8 cellular contexts compared by ENCODE assay signal in the genomic region with DNA sequence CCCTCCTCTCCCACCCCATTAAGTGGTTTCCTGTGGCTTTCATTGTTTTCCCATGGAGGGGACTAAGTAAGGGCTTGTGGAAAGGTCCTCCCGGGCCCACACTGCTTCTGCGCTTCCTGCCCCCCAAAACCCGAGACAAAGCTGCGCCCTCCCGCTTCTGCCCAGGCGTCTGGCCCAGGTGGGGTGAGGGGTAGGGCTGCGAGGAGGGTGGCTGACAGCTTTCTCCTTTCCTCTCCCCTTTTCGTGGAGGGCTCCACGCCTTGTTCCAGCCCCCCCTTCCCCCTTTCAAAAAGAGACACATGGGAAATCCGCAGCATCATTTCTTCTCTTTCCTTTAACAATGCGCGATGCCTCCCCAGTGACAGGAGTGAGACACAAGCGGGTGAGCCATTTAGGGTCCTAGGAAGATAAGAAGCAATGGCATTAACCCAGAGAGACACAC. TPM values are rescaled to one million over a fixed set of nuclear protein-coding genes. Genes with fewer than 3 reads are reported as not detected.
DNase-seq lines count a peak whose midpoint lies in the region; ATAC-seq, FAIRE-seq and TF ChIP-seq lines count a peak whose summit lies in the region.

No MANE protein-coding gene starts in this region.

- no peak for TF ChIP-seq CTCF in GM12878 (IDR thresholded peaks at IDR 0.05 in 2 of 3, conservative IDR thresholded peaks at IDR 0.05 in 1 of 3; ENCODE audit: control insufficient read depth in 2 of 3, extremely low read depth in 1 of 3, insufficient read depth in 1 of 3, low read depth in 3 of 3, low read length in 3 of 3)
- no peak for TF ChIP-seq CTCF in smooth muscle cell (IDR thresholded peaks at IDR 0.05; ENCODE audit: borderline replicate concordance, insufficient read depth, poor library complexity, severe bottlenecking)

- intact Hi-C loops in GM12878 (cut with micrococcal nuclease; ENCODE audit: unreplicated experiment): loop anchor here (2.0 to 5.0 kb wide), 2 partner anchors 37 to 229 kb away; no protein-coding TSS in a partner anchor

- no peak for TF ChIP-seq EP300 in GM12878 (IDR thresholded peaks at IDR 0.05; ENCODE audit: borderline replicate concordance in 1 of 2, control insufficient read depth in 1 of 2, low read depth in 2 of 2, low read length in 2 of 2)

- H3K4me1 ChIP-seq in GM12878 (ENCODE audit: control insufficient read depth, insufficient read depth, low read length): peaks cover 22% of the 10 kb centered on the region
- peaks cover 20% of the 10 kb centered on the region for H3K4me1 ChIP-seq in smooth muscle cell (ENCODE audit: low read depth)

- CTCF ChIA-PET in GM12878 (lab: Yijun Ruan, JAX): interaction anchor here (0.5 to 8.7 kb wide), 29 partner anchors 10 to 835 kb away, joined by 3 to 181 read pairs (median 5); no protein-coding TSS in a partner anchor

- FAIRE-seq in GM12878 (lab: Jason Lieb, UNC): no peak

- under 1% methylated on average over 13 of the region's 13 CpGs for WGBS in GM12878 (ENCODE audit: insufficient coverage, insufficient replicate concordance, low lambda C conversion rate, missing lambda C conversion rate)
- under 1% methylated on average over 13 of the region's 13 CpGs for WGBS in smooth muscle cell (ENCODE audit: low lambda C conversion rate)

- no peaks in the 10 kb centered on the region for H3K36me3 ChIP-seq in GM12878 (ENCODE audit: control insufficient read depth in 2 of 2, insufficient read depth in 2 of 2, low read length in 1 of 2)
- H3K36me3 ChIP-seq in smooth muscle cell (ENCODE audit: low read depth): no peaks in the 10 kb centered on the region

- RAD21 ChIA-PET in GM12878 (lab: Charles Lee; ENCODE audit: unreplicated experiment): interaction anchor here (0.6 to 8.6 kb wide), 17 partner anchors 8 to 320 kb away, joined by 3 to 179 read pairs (median 5); a partner anchor contains a TSS

- DNase-seq in activated T-cell treated with anti-CD3 and anti-CD28 coated beads for 48 hours (ENCODE audit: low read depth) (peak; percentile 31), RKO (ENCODE audit: low spot score) (peak; percentile 54), GM12878 (ENCODE audit: low read depth, low spot score) (no peak), iPS-NIHi7 (ENCODE audit: extremely low spot score) (peak; percentile 28), smooth muscle cell (lab: John Stamatoyannopoulos, UW; ENCODE audit: unreplicated experiment) (no peak), DMS114 treated with DMSO at 0.1 percent for 48 hours (lab: John Stamatoyannopoulos, UW; ENCODE audit: unreplicated experiment) (no peak)
- no peak for DNase-seq in activated T-cell treated with anti-CD3 and anti-CD28 coated beads, Interleukin-2, amount 50 U/mL, for 48 hours

- in situ Hi-C loops in GM12878 (cut with MboI): loop anchor here (5.0 kb wide), 1 partner anchor 132 kb away; no protein-coding TSS in a partner anchor

- ATAC-seq in HG02885 (IDR thresholded peaks at IDR 0.05; ENCODE audit: poor library complexity, unreplicated experiment): peak; percentile 26
- ATAC-seq in GM12878: peak; percentile 55

- H4K20me1 ChIP-seq in GM12878 (ENCODE audit: control insufficient read depth, insufficient read depth) (no peaks in the 10 kb centered on the region), smooth muscle cell (ENCODE audit: low read depth) (peaks cover 39% of the 10 kb centered on the region)

- H3K4me2 ChIP-seq in GM12878 (ENCODE audit: control insufficient read depth, insufficient read depth): peak overlapping the region; percentile 88
- peak overlapping the region; percentile 99 for H3K4me2 ChIP-seq in smooth muscle cell

- H3K79me2 ChIP-seq in GM12878 (ENCODE audit: control insufficient read depth, insufficient read depth, low read length) (peaks cover 59% of the 10 kb centered on the region), smooth muscle cell (ENCODE audit: low read depth) (peaks cover 53% of the 10 kb centered on the region)

- POLR2A ChIA-PET in GM12878 (lab: Charles Lee): interaction anchor here (0.6 to 6.4 kb wide), 9 partner anchors 9 to 292 kb away, joined by 3 to 58 read pairs (median 4); no protein-coding TSS in a partner anchor

- H3K4me3 ChIP-seq in GM12878 (peak overlapping the region; percentile 96), smooth muscle cell (peak overlapping the region; percentile 70)

- peak overlapping the region; percentile 95 for H3K9ac ChIP-seq in GM12878 (ENCODE audit: control insufficient read depth, insufficient read depth, low read length)
- peak overlapping the region; percentile 88 for H3K9ac ChIP-seq in smooth muscle cell (ENCODE audit: low read depth)

- H3F3A ChIP-seq in smooth muscle cell (ENCODE audit: low read depth): no peaks in the 10 kb centered on the region

- H3K27ac ChIP-seq in GM12878 (ENCODE audit: control insufficient read depth, insufficient read depth) (peak overlapping the region; percentile 89), smooth muscle cell (ENCODE audit: low read depth) (peak overlapping the region; percentile 76)

- H3K9me3 ChIP-seq in GM12878 (replicated peaks; ENCODE audit: control insufficient read depth, insufficient read depth, low read length) (no peaks in the 10 kb centered on the region), smooth muscle cell (replicated peaks; ENCODE audit: low read depth) (no peaks in the 10 kb centered on the region)

- SMC1A ChIA-PET in GM12878 (lab: Charles Lee; ENCODE audit: uncharacterized antibody, unreplicated experiment): interaction anchor here (0.6 to 12.5 kb wide), 21 partner anchors 10 to 836 kb away, joined by 3 to 227 read pairs (median 6); no protein-coding TSS in a partner anchor

- BruUV-seq in GM12878 (replicated peaks; lab: Mats Ljungman, UMichigan): no TSS peak

- TF ChIP-seq RAD21 in GM12878 (IDR thresholded peaks at IDR 0.05; ENCODE audit: insufficient read depth, low read depth, low read length): no peak

- TF ChIP-seq POLR2A in GM12878 (IDR thresholded peaks at IDR 0.05; ENCODE audit: low read depth, low read length): no peak

- H2AFZ ChIP-seq in GM12878 (ENCODE audit: control insufficient read depth, low read depth, low read length) (peak overlapping the region; percentile 86), smooth muscle cell (ENCODE audit: low read depth) (peak overlapping the region; percentile 35)

- H3K27me3 ChIP-seq in GM12878 (replicated peaks in 1 of 2; ENCODE audit: control insufficient read depth in 2 of 2, insufficient read depth in 2 of 2, low read length in 1 of 2) (no peaks in the 10 kb centered on the region), smooth muscle cell (ENCODE audit: low read depth) (no peaks in the 10 kb centered on the region)

TF ChIP-seq in GM12878, 131 proteins besides CTCF, POLR2A, EP300 and RAD21 (continues in another document):
- TF ChIP-seq ASH2L (IDR thresholded peaks at IDR 0.05; ENCODE audit: borderline replicate concordance, low read depth) (peak; percentile 46; the same call in 1 of the 2 replicates), TCF3 (IDR thresholded peaks at IDR 0.05; ENCODE audit: borderline replicate concordance, insufficient read depth, low read depth, low read length) (no peak), LARP7 (IDR thresholded peaks at IDR 0.05) (no peak), CBX5 (IDR thresholded peaks at IDR 0.05; ENCODE audit: low read depth) (no peak), POU2F2 (IDR thresholded peaks at IDR 0.05; ENCODE audit: borderline replicate concordance, low read depth, low read length) (no peak), STAT3 (IDR thresholded peaks at IDR 0.05; ENCODE audit: low read depth, low read length) (no peak), ZNF24 (IDR thresholded peaks at IDR 0.05) (peak; percentile 85), CHD2 (IDR thresholded peaks at IDR 0.05; ENCODE audit: borderline replicate concordance, low read depth, low read length) (0 out of 2 replicates have a peak, but pooled peaks have one; percentile 17), CBFB (IDR thresholded peaks at IDR 0.05; ENCODE audit: low read depth) (0 out of 2 replicates have a peak, but pooled peaks have one; percentile 11)
- TF ChIP-seq, protein P1, sequence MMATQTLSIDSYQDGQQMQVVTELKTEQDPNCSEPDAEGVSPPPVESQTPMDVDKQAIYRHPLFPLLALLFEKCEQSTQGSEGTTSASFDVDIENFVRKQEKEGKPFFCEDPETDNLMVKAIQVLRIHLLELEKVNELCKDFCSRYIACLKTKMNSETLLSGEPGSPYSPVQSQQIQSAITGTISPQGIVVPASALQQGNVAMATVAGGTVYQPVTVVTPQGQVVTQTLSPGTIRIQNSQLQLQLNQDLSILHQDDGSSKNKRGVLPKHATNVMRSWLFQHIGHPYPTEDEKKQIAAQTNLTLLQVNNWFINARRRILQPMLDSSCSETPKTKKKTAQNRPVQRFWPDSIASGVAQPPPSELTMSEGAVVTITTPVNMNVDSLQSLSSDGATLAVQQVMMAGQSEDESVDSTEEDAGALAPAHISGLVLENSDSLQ (IDR thresholded peaks at IDR 0.05): 0 out of 2 replicates have a peak, but pooled peaks have one; percentile 7

RNA-seq across cellular contexts. Expression of a gene that starts 0.6 kb away (rescaled TPM):
- total RNA-seq in GM12878 (2013; cell fraction: nucleolus; rRNA removed): 77.3 and 79.8 TPM in 2 replicates
- total RNA-seq in GM12878 (2014; rRNA removed): 18.2 and 19.1 TPM in 2 replicates
- total RNA-seq in GM12878 (2014; rRNA removed; fragmentation: Illumina TruSeq; extraction: Trizol): 22.2 and 22.3 TPM in 2 replicates
- total RNA-seq in GM12878 (2021): 28.5 and 30.0 TPM in 2 replicates
- polyA plus RNA-seq in GM12878 (2011; ENCODE audit: low read depth): 9.3 TPM
- polyA plus RNA-seq in GM12878 (2011; rRNA removed): 20.7 and 22.2 TPM in 2 replicates
- 16.0 and 17.4 TPM in 2 replicates for polyA plus RNA-seq in GM12878 (2011; cell fraction: cytosol; rRNA removed)
- 20.7 and 21.0 TPM in 2 replicates for polyA plus RNA-seq in GM12878 (2011; cell fraction: nucleus; rRNA removed)
- 10.0 and 14.7 TPM in 2 replicates for polyA plus RNA-seq in GM12878 (2012)
- 24.4 and 27.1 TPM in 2 replicates for polyA plus RNA-seq in GM12878 (2014; fragmentation: Illumina TruSeq; extraction: Trizol)
- polyA plus RNA-seq in GM12878 (2014; fragmentation: Nextera tagmentation; extraction: Ambion mirVana): 1 to 10 TPM; 4.5 to 4.6 TPM
- 16.5 and 18.3 TPM in 2 replicates for polyA plus RNA-seq in GM12878 (2014; rRNA removed)
- polyA plus RNA-seq in GM12878 (2016; fragmentation: Nextera tagmentation; extraction: Ambion mirVana): 10 to 100 TPM; 14.3 to 19.0 TPM
- 53.0 and 57.6 TPM in 2 replicates for polyA minus RNA-seq in GM12878 (2011; rRNA and poly(A)+ RNA removed)
- polyA minus RNA-seq in GM12878 (2011; cell fraction: cytosol; rRNA and poly(A)+ RNA removed): 14.8 and 17.8 TPM in 2 replicates
- 18.7 and 25.4 TPM in 2 replicates for polyA minus RNA-seq in GM12878 (2011; cell fraction: nucleus; rRNA and poly(A)+ RNA removed)
- 35.2 and 36.6 TPM in 2 replicates for total RNA-seq in smooth muscle cell
- polyA plus RNA-seq in smooth muscle cell: 5.8 and 14.4 TPM in 2 replicates

Comparison
In these comparisons a context has a peak if more than half of its experiments do, and no peak if none do; other contexts are left out.
1. DNase-seq: peak in activated T-cell treated with anti-CD3 and anti-CD28 coated beads for 48 hours (single experiment), RKO (single experiment) and iPS-NIHi7 (single experiment); none in activated T-cell treated with anti-CD3 and anti-CD28 coated beads, Interleukin-2, amount 50 U/mL, for 48 hours (0 of 2), GM12878 (single experiment), smooth muscle cell (single experiment) and DMS114 treated with DMSO at 0.1 percent for 48 hours (single experiment).